1 cellular context compared by ENCODE assay signal in genomic region chr6:117441824-117442264, GRCh38.
A peak's percentile ranks its signal among the peaks of the same experiment; 100 is the strongest.
TF ChIP-seq lines count a peak whose summit lies in the region.

No MANE protein-coding gene starts in this region.

TF ChIP-seq in HepG2, 621 proteins besides CTCF, POLR2A, EP300 and RAD21 (continues in another document):
- 0 out of 2 replicates have a peak, but pooled peaks have one; percentile 34 for TF ChIP-seq DMAP1 (CRISPR knock-in tag; IDR thresholded peaks at IDR 0.05)
- no peak for TF ChIP-seq ZNF747 (CRISPR knock-in tag; IDR thresholded peaks at IDR 0.05; ENCODE audit: borderline replicate concordance)
- no peak for TF ChIP-seq STAG1 (CRISPR knock-in tag; IDR thresholded peaks at IDR 0.05)
- no peak for TF ChIP-seq RARG (CRISPR knock-in tag; IDR thresholded peaks at IDR 0.05; ENCODE audit: low read depth)
- peak; percentile 66; the same call in 1 of the 2 replicates for TF ChIP-seq TBX3 (IDR thresholded peaks at IDR 0.05; ENCODE audit: borderline replicate concordance)
- TF ChIP-seq IKZF5 (CRISPR knock-in tag; IDR thresholded peaks at IDR 0.05) = peak; percentile 55; the same call in 1 of the 2 replicates
- no peak for TF ChIP-seq SAFB2 (CRISPR knock-in tag; IDR thresholded peaks at IDR 0.05; ENCODE audit: borderline replicate concordance, low read depth)
- no peak for TF ChIP-seq PRDM15 (CRISPR knock-in tag; IDR thresholded peaks at IDR 0.05)
- TF ChIP-seq HNF4G (IDR thresholded peaks at IDR 0.05; ENCODE audit: borderline replicate concordance, low read depth, low read length) = peak; percentile 62; the same call in 1 of the 2 replicates
- no peak for TF ChIP-seq HNF4G (CRISPR knock-in tag; IDR thresholded peaks at IDR 0.05; ENCODE audit: borderline replicate concordance, low read depth)
- TF ChIP-seq FOXK1 (CRISPR knock-in tag; IDR thresholded peaks at IDR 0.05; ENCODE audit: borderline replicate concordance, low read depth) = peak; percentile 53; the same call in 1 of the 2 replicates
- TF ChIP-seq ARNTL (CRISPR knock-in tag; IDR thresholded peaks at IDR 0.05) = no peak
- TF ChIP-seq ZNF350 (CRISPR knock-in tag; IDR thresholded peaks at IDR 0.05; ENCODE audit: borderline replicate concordance, low read depth) = no peak
- TF ChIP-seq ZBTB7A (CRISPR knock-in tag; IDR thresholded peaks at IDR 0.05) = no peak
- peak; percentile 87 for TF ChIP-seq CREM (IDR thresholded peaks at IDR 0.05)
- no peak for TF ChIP-seq CREM (CRISPR knock-in tag; IDR thresholded peaks at IDR 0.05)
- TF ChIP-seq MXD3 (CRISPR knock-in tag; IDR thresholded peaks at IDR 0.05) = no peak
- peak; percentile 82; the same call in 1 of the 2 replicates for TF ChIP-seq KLF9 (CRISPR knock-in tag; IDR thresholded peaks at IDR 0.05; ENCODE audit: low read depth)
- TF ChIP-seq ZNF18 (CRISPR knock-in tag; IDR thresholded peaks at IDR 0.05; ENCODE audit: insufficient replicate concordance) = no peak
- no peak for TF ChIP-seq PAWR (CRISPR knock-in tag; IDR thresholded peaks at IDR 0.05; ENCODE audit: borderline replicate concordance)
- TF ChIP-seq NR2C2 (CRISPR knock-in tag; IDR thresholded peaks at IDR 0.05; ENCODE audit: borderline replicate concordance) = peak; percentile 63
- no peak for TF ChIP-seq ZNF660 (CRISPR knock-in tag; IDR thresholded peaks at IDR 0.05; ENCODE audit: borderline replicate concordance, low read depth)
- no peak for TF ChIP-seq ZNF180 (CRISPR knock-in tag; IDR thresholded peaks at IDR 0.05; ENCODE audit: borderline replicate concordance, low read depth)
- no peak for TF ChIP-seq ARNT2 (CRISPR knock-in tag; IDR thresholded peaks at IDR 0.05; ENCODE audit: low read depth)
- no peak for TF ChIP-seq ZBTB42 (CRISPR knock-in tag; IDR thresholded peaks at IDR 0.05)
- peak; percentile 59; the same call in 1 of the 2 replicates for TF ChIP-seq KDM4B (CRISPR knock-in tag; IDR thresholded peaks at IDR 0.05)
- TF ChIP-seq PAXIP1 (CRISPR knock-in tag; conservative IDR thresholded peaks at IDR 0.05) = peak; percentile 79
- no peak for TF ChIP-seq BCL3 (CRISPR knock-in tag; IDR thresholded peaks at IDR 0.05)
- TF ChIP-seq ZNF503 (CRISPR knock-in tag; IDR thresholded peaks at IDR 0.05) = peak; percentile 89
- TF ChIP-seq DPF2 (CRISPR knock-in tag; IDR thresholded peaks at IDR 0.05; ENCODE audit: borderline replicate concordance, low read depth) = 0 out of 2 replicates have a peak, but pooled peaks have one; percentile 51
- peak; percentile 74; the same call in 1 of the 2 replicates for TF ChIP-seq MIXL1 (CRISPR knock-in tag; IDR thresholded peaks at IDR 0.05)
- no peak for TF ChIP-seq NFATC3 (CRISPR knock-in tag; IDR thresholded peaks at IDR 0.05)
- peak; percentile 80 for TF ChIP-seq FOXP4 (CRISPR knock-in tag; IDR thresholded peaks at IDR 0.05)
- TF ChIP-seq SNAPC2 (CRISPR knock-in tag; IDR thresholded peaks at IDR 0.05) = no peak
- peak; percentile 46; the same call in 1 of the 2 replicates for TF ChIP-seq ZNF362 (CRISPR knock-in tag; IDR thresholded peaks at IDR 0.05; ENCODE audit: borderline replicate concordance)
- TF ChIP-seq ATF3 (CRISPR knock-in tag; IDR thresholded peaks at IDR 0.05) = 0 out of 2 replicates have a peak, but pooled peaks have one; percentile 41
- TF ChIP-seq MAFF (IDR thresholded peaks at IDR 0.05; ENCODE audit: low read depth, low read length) = peak; percentile 53; the same call in 1 of the 2 replicates
- TF ChIP-seq DMTF1 (CRISPR knock-in tag; IDR thresholded peaks at IDR 0.05) = no peak
